ENCODE assay signal across 15 cellular contexts in genomic region chr4:47640911-47641310, GRCh38.
"Had no signal": no experiment of that assay in that cellular context is flagged by ENCODE, and none has a peak within 500 bp of the region (broad histone marks: within the 10 kb centered on the region; RNA-seq: fewer than 3 reads in every experiment).

No MANE protein-coding gene starts in this region.

- DNase-seq: activated CD4-positive, alpha-beta T cell treated with anti-CD3 and anti-CD28 coated beads for 36 hours; activated CD4-positive, alpha-beta T cell treated with anti-CD3 and anti-CD28 coated beads, Interleukin-2, amount 50 U/mL, for 48 hours; activated gamma-delta T cell; body of pancreas; cortex of kidney; erythroblast; left colon; lower lobe of right lung; natural killer cell; sigmoid colon; stimulated activated CD4-positive, alpha-beta T cell treated with anti-CD3 and anti-CD28 coated beads, Interleukin-12 subunit alpha, Interleukin-12 subunit beta, amount 100 ng/mL, for 4 hours; stimulated activated CD4-positive, alpha-beta T cell treated with anti-CD3 and anti-CD28 coated beads, Interleukin-1b, Interleukin-23, amount 100 ng/mL, for 48 hours; stimulated activated naive CD4-positive, alpha-beta T cell treated with Interleukin-2 at 50 U/mL for 16 hours; thyroid gland had no signal

- ATAC-seq: activated CD4-positive, alpha-beta T cell treated with anti-CD3 and anti-CD28 coated beads for 36 hours; body of pancreas; lower lobe of right lung; natural killer cell; WTC11 had no signal

- H3K4me3 ChIP-seq: body of pancreas, lower lobe of right lung, sigmoid colon, thyroid gland had no signal
